7 cellular contexts compared by ENCODE assay signal in genomic region chr17:77145635-77146632, GRCh38.
A peak's percentile ranks its signal among the peaks of the same experiment; 100 is the strongest.
DNase-seq lines count a peak whose midpoint lies in the region; TF ChIP-seq lines count a peak whose summit lies in the region.

No MANE protein-coding gene starts in this region.

- TF ChIP-seq CTCF in GM10266 (IDR thresholded peaks at IDR 0.05; ENCODE audit: control insufficient read depth, insufficient read depth, low read depth, missing control alignments) (peak; percentile 24), tibial artery (IDR thresholded peaks at IDR 0.05) (peak in 1 of 2 experiments; percentile 25)

- intact Hi-C loops in tibial artery (cut with DNase I; ENCODE audit: low total_unique reads) = no loop called here

- H3K36me3 ChIP-seq in tibial artery = peaks cover 5 to 49% (median 48%) of the 10 kb centered on the region in 3 donors

- H3K27ac ChIP-seq in cingulate gyrus (ENCODE audit: low read depth, low read length) (peak overlapping the region; percentile 65), tibial artery (peak overlapping the region; percentile 62 to 69)

- no peaks in the 10 kb centered on the region for H3K27me3 ChIP-seq in tibial artery

- peaks cover 0 to 25% (median 15%) of the 10 kb centered on the region in 4 donors for H3K4me1 ChIP-seq in tibial artery

- H3K4me3 ChIP-seq in tibial artery = peak overlapping the region; percentile 5 to 29

- DNase-seq in GM10266 (ENCODE audit: extremely low spot score) (peak; percentile 52), NCI-H510A treated with DMSO at 0.1 percent for 48 hours (lab: John Stamatoyannopoulos, UW) (peak; percentile 44), medulla oblongata (ENCODE audit: extremely low spot score) (peak; percentile 88), tibial artery (peak; percentile 76 to 85), NCI-H2081 treated with DMSO at 0.1 percent for 48 hours (lab: John Stamatoyannopoulos, UW) (no peak), DMS114 treated with DMSO at 0.1 percent for 48 hours (lab: John Stamatoyannopoulos, UW; ENCODE audit: unreplicated experiment) (no peak)

- H3K9me3 ChIP-seq in tibial artery = no peaks in the 10 kb centered on the region

Comparison
In these comparisons a context has a peak if more than half of its experiments do, and no peak if none do; other contexts are left out.
1. DNase-seq: peak in GM10266 (single experiment), NCI-H510A treated with DMSO at 0.1 percent for 48 hours (single experiment), medulla oblongata (single experiment) and tibial artery (2 of 2); none in NCI-H2081 treated with DMSO at 0.1 percent for 48 hours (single experiment) and DMS114 treated with DMSO at 0.1 percent for 48 hours (single experiment).